Comparison of ENCODE assay signal across 14 cellular contexts in the genomic region with DNA sequence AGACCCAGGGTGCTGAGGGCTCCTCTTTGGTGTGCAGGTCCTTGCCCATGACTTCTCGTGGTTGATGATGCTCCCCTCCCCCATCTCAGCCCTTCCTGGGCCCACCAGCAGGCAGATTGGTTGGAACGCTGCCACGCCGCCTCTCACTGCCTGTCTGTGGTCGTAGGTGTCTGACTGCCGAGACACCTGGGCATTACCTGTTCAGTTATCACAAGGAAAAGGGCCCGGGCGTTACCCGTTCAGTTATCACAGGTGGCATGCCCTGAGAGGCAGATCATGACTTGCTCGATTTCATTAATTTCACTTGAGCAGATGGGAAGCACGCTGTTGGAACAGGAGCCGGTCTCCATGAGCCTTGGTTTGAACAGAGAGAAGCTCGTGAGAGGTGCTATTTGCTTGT. TPM values are rescaled to one million over a fixed set of nuclear protein-coding genes. Genes with fewer than 3 reads are reported as not detected.
DNase-seq lines count a peak whose midpoint lies in the region; ATAC-seq, FAIRE-seq and TF ChIP-seq lines count a peak whose summit lies in the region.
"Had no signal": no experiment of that assay in that cellular context is flagged by ENCODE, and none has a peak within 500 bp of the region (broad histone marks: within the 10 kb centered on the region; RNA-seq: fewer than 3 reads in every experiment).

No MANE protein-coding gene starts in this region.

- DNase-seq in activated T-cell treated with anti-CD3 and anti-CD28 coated beads, Interleukin-2, amount 50 U/mL, for 24 hours = no peak
- no peak for DNase-seq in activated T-cell treated with anti-CD3 and anti-CD28 coated beads, Interleukin-2, amount 50 U/mL, for 4 hours
- DNase-seq in suprapubic skin (ENCODE audit: low spot score in 2 of 2) = no peak
- DNase-seq in SHP77 treated with DMSO at 0.1 percent for 48 hours (lab: John Stamatoyannopoulos, UW) = no peak
- DNase-seq in COLO829 (ENCODE audit: low spot score) = no peak
- no peak for DNase-seq in frontal cortex (ENCODE audit: low spot score in 2 of 2)
- DNase-seq: Calu3; left ventricle myocardium superior; stimulated activated CD4-positive, alpha-beta T cell treated with anti-CD3 and anti-CD28 coated beads, Interleukin-2, amount 100 ng/mL, for 24 hours; stimulated activated CD8-positive, alpha-beta memory T cell treated with anti-CD3 and anti-CD28 coated beads, Interleukin-4, amount 100 ng/mL, for 48 hours had no signal

- no peaks in the 10 kb centered on the region for H3K27me3 Mint-ChIP-seq in activated T-cell treated with anti-CD3 and anti-CD28 coated beads, Interleukin-2, amount 50 U/mL, for 24 hours
- H3K27me3 Mint-ChIP-seq in activated T-cell treated with anti-CD3 and anti-CD28 coated beads, Interleukin-2, amount 50 U/mL, for 4 hours (ENCODE audit: low read depth) = no peaks in the 10 kb centered on the region
- H3K27me3 Mint-ChIP-seq in activated T-helper 17 cell treated with anti-CD3 and anti-CD28 coated beads, Interleukin-2, amount 50 U/mL, for 72 hours = no peaks in the 10 kb centered on the region
- H3K27me3 Mint-ChIP-seq: natural killer cell treated with Interleukin-12 subunit alpha and Interleukin-12 subunit beta and Interleukin-15 and Interleukin-18, amount 100 ng/mL, for 72 hours had no signal

- no peak for ATAC-seq in activated T-cell treated with anti-CD3 and anti-CD28 coated beads, Interleukin-2, amount 50 U/mL, for 4 hours
- ATAC-seq in activated T-helper 17 cell treated with anti-CD3 and anti-CD28 coated beads, Interleukin-2, amount 50 U/mL, for 72 hours (replicated peaks) = no peak
- ATAC-seq in gastroesophageal sphincter = no peak
- ATAC-seq: left ventricle myocardium superior; natural killer cell treated with Interleukin-12 subunit alpha and Interleukin-12 subunit beta and Interleukin-15 and Interleukin-18, amount 100 ng/mL, for 72 hours had no signal

- H3K36me3 ChIP-seq in gastroesophageal sphincter = peaks cover 0 to 65% of the 10 kb centered on the region in 2 donors
- H3K36me3 ChIP-seq in suprapubic skin = peaks cover 47% of the 10 kb centered on the region

- WGBS in gastroesophageal sphincter (ENCODE audit: low coverage in 1 of 2), 2 donors = 97% methylated on average over 5 of the region's 13 CpGs; no CpG with 5 or more reads in 1 of the 2 donors
- WGBS in suprapubic skin = 46% methylated on average over 13 of the region's 13 CpGs

- H3K9me3 Mint-ChIP-seq in activated T-cell treated with anti-CD3 and anti-CD28 coated beads, Interleukin-2, amount 50 U/mL, for 24 hours = no peaks in the 10 kb centered on the region
- no peaks in the 10 kb centered on the region for H3K9me3 Mint-ChIP-seq in activated T-cell treated with anti-CD3 and anti-CD28 coated beads, Interleukin-2, amount 50 U/mL, for 4 hours
- H3K9me3 Mint-ChIP-seq in activated T-helper 17 cell treated with anti-CD3 and anti-CD28 coated beads, Interleukin-2, amount 50 U/mL, for 72 hours = no peaks in the 10 kb centered on the region
- H3K9me3 Mint-ChIP-seq: natural killer cell treated with Interleukin-12 subunit alpha and Interleukin-12 subunit beta and Interleukin-15 and Interleukin-18, amount 100 ng/mL, for 72 hours had no signal

- no peak for TF ChIP-seq CTCF in gastroesophageal sphincter (IDR thresholded peaks at IDR 0.05)
- TF ChIP-seq CTCF in suprapubic skin (IDR thresholded peaks at IDR 0.05) = no peak

- no peaks in the 10 kb centered on the region for H3K27me3 ChIP-seq in gastroesophageal sphincter
- H3K27me3 ChIP-seq in suprapubic skin = no peaks in the 10 kb centered on the region

- FAIRE-seq in frontal cortex (lab: Jason Lieb, UNC) = no peak

- no peak for TF ChIP-seq EP300 in gastroesophageal sphincter (IDR thresholded peaks at IDR 0.05)
- no peak for TF ChIP-seq EP300 in suprapubic skin (IDR thresholded peaks at IDR 0.05)

- H3K27ac Mint-ChIP-seq in activated T-cell treated with anti-CD3 and anti-CD28 coated beads, Interleukin-2, amount 50 U/mL, for 24 hours = peak overlapping the region; percentile 82
- H3K27ac Mint-ChIP-seq in activated T-helper 17 cell treated with anti-CD3 and anti-CD28 coated beads, Interleukin-2, amount 50 U/mL, for 72 hours = peak overlapping the region; percentile 27
- H3K27ac Mint-ChIP-seq: natural killer cell treated with Interleukin-12 subunit alpha and Interleukin-12 subunit beta and Interleukin-15 and Interleukin-18, amount 100 ng/mL, for 72 hours had no signal

- no peak for TF ChIP-seq POLR2A in gastroesophageal sphincter (IDR thresholded peaks at IDR 0.05)
- no peak for TF ChIP-seq POLR2A in suprapubic skin (IDR thresholded peaks at IDR 0.05)

- peak overlapping the region; percentile 0 to 87 (median 82) for H3K27ac ChIP-seq in gastroesophageal sphincter
- H3K27ac ChIP-seq in suprapubic skin = peak overlapping the region; percentile 83

- no peak overlapping the region for H3K4me3 Mint-ChIP-seq in activated T-cell treated with anti-CD3 and anti-CD28 coated beads, Interleukin-2, amount 50 U/mL, for 24 hours
- H3K4me3 Mint-ChIP-seq in activated T-cell treated with anti-CD3 and anti-CD28 coated beads, Interleukin-2, amount 50 U/mL, for 4 hours = no peak overlapping the region
- no peak overlapping the region for H3K4me3 Mint-ChIP-seq in activated T-helper 17 cell treated with anti-CD3 and anti-CD28 coated beads, Interleukin-2, amount 50 U/mL, for 72 hours
- H3K4me3 Mint-ChIP-seq: natural killer cell treated with Interleukin-12 subunit alpha and Interleukin-12 subunit beta and Interleukin-15 and Interleukin-18, amount 100 ng/mL, for 72 hours had no signal

- peaks cover 18% of the 10 kb centered on the region for H3K4me1 Mint-ChIP-seq in activated T-cell treated with anti-CD3 and anti-CD28 coated beads, Interleukin-2, amount 50 U/mL, for 24 hours (ENCODE audit: low read depth)
- no peaks in the 10 kb centered on the region for H3K4me1 Mint-ChIP-seq in activated T-cell treated with anti-CD3 and anti-CD28 coated beads, Interleukin-2, amount 50 U/mL, for 4 hours (ENCODE audit: low read depth)
- peaks cover 12% of the 10 kb centered on the region for H3K4me1 Mint-ChIP-seq in activated T-helper 17 cell treated with anti-CD3 and anti-CD28 coated beads, Interleukin-2, amount 50 U/mL, for 72 hours

- no peaks in the 10 kb centered on the region for H3K9me3 ChIP-seq in gastroesophageal sphincter
- H3K9me3 ChIP-seq in suprapubic skin = no peaks in the 10 kb centered on the region

- H3K4me3 ChIP-seq in gastroesophageal sphincter (no peak overlapping the region), suprapubic skin (no peak overlapping the region)

- peaks cover 97% of the 10 kb centered on the region for H3K36me3 Mint-ChIP-seq in activated T-cell treated with anti-CD3 and anti-CD28 coated beads, Interleukin-2, amount 50 U/mL, for 24 hours (ENCODE audit: low read depth)
- H3K36me3 Mint-ChIP-seq in activated T-cell treated with anti-CD3 and anti-CD28 coated beads, Interleukin-2, amount 50 U/mL, for 4 hours (ENCODE audit: insufficient read depth) = peaks cover 33% of the 10 kb centered on the region
- H3K36me3 Mint-ChIP-seq in activated T-helper 17 cell treated with anti-CD3 and anti-CD28 coated beads, Interleukin-2, amount 50 U/mL, for 72 hours (ENCODE audit: low read depth) = peaks cover 100% of the 10 kb centered on the region

- H3K4me1 ChIP-seq in gastroesophageal sphincter = peaks cover 7 to 50% (median 30%) of the 10 kb centered on the region in 3 donors
- H3K4me1 ChIP-seq in suprapubic skin = peaks cover 58% of the 10 kb centered on the region

RNA-seq across cellular contexts. Expression of gene TACR2, which starts 42.5 kb away (rescaled TPM):
- total RNA-seq in activated T-cell treated with anti-CD3 and anti-CD28 coated beads, Interleukin-2, amount 50 U/mL, for 4 hours = under 1 TPM in 1 of 3 donors, not detected in 2; 0.11 TPM
- total RNA-seq in activated T-helper 17 cell treated with anti-CD3 and anti-CD28 coated beads, Interleukin-2, amount 50 U/mL, for 72 hours = not detected
- total RNA-seq in gastroesophageal sphincter = 100 to 1,000 TPM in 2 of 4 donors, 10 to 100 TPM in 2; 37.1 to 176 (median 122) TPM
- 1 to 10 TPM in 1 of 4 donors, under 1 TPM in 3; 0.25 to 1.2 (median 0.63) TPM for total RNA-seq in suprapubic skin
- 0.82 TPM for total RNA-seq in frontal cortex
- total RNA-seq: activated CD8-positive, alpha-beta memory T cell treated with anti-CD3 and anti-CD28 coated beads for 36 hours; left ventricle myocardium superior; natural killer cell treated with Interleukin-12 subunit alpha and Interleukin-12 subunit beta and Interleukin-15 and Interleukin-18, amount 100 ng/mL, for 72 hours had no signal

Comparison
In these comparisons a context has a peak if more than half of its experiments do, and no peak if none do; other contexts are left out.
1. RNA of gene TACR2, which starts 42.5 kb away (total RNA-seq): 37.1 to 176 TPM in gastroesophageal sphincter; 0.82 TPM in frontal cortex (single experiment), 0.25 to 1.2 TPM in suprapubic skin, 0.11 TPM in activated T-cell treated with anti-CD3 and anti-CD28 coated beads, Interleukin-2, amount 50 U/mL, for 4 hours and not detected in activated T-helper 17 cell treated with anti-CD3 and anti-CD28 coated beads, Interleukin-2, amount 50 U/mL, for 72 hours; every median in the first group is over 10 times any median in the second.